ENCODE assay signal across 13 cellular contexts in the genomic region with DNA sequence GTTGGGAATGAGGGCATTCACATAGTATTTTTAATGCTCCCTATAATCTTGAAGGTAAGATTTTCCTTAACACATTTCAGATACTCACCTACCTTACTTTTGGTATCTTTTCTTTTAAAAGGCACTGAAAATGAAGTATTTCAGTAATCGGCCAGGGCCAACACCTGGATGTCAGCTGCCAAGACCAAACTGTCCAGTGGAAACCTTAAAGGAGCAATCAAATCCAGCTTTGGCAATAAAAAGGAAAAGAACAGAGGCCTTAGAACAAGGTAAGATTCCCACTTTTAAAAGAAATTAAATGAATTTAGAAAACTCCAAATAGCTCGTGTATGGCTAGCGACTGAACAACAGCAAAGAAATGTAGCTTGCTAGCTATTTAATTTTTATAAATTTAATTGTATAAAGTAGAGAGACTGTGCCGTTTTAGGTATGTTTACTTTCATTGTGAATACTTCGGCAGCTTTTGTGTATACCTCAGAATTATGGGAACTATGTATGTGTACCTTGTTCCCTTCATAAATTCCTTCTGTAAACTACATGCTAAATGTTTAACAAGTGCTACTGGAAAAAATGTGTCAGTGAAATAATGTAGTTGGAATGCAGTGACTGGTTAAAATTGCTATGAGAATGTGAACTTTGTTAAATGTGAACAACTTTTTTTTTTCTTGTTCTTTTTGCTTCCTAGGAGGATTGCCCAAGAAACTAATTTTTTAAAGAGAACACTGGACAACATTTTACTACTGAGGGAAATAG. TPM values are rescaled to one million over a fixed set of nuclear protein-coding genes. Genes with fewer than 3 reads are reported as not detected.
A peak's percentile ranks its signal among the peaks of the same experiment; 100 is the strongest.
DNase-seq lines count a peak whose midpoint lies in the region; TF ChIP-seq lines count a peak whose summit lies in the region.
"Had no signal": no experiment of that assay in that cellular context is flagged by ENCODE, and none has a peak within 500 bp of the region (broad histone marks: within the 10 kb centered on the region; RNA-seq: fewer than 3 reads in every experiment).

No MANE protein-coding gene starts in this region.

- no peak overlapping the region for H3K4me3 ChIP-seq in sigmoid colon
- H3K4me3 ChIP-seq in spleen, result no peak overlapping the region
- H3K4me3 ChIP-seq: left ventricle myocardium inferior, tibial nerve had no signal

- peak overlapping the region in 3 of 4 donors; percentile 25 to 66 (median 30) for H3K27ac ChIP-seq in sigmoid colon
- H3K27ac ChIP-seq in spleen, result no peak overlapping the region
- H3K27ac ChIP-seq: left ventricle myocardium inferior, tibial nerve had no signal

- peaks cover 0 to 67% (median 3%) of the 10 kb centered on the region in 4 donors for H3K36me3 ChIP-seq in sigmoid colon
- H3K36me3 ChIP-seq in spleen, result peaks cover 0 to 100% (median 61%) of the 10 kb centered on the region in 6 donors

- H3K4me1 ChIP-seq in sigmoid colon (peaks cover 0 to 15% (median 2%) of the 10 kb centered on the region in 4 donors), spleen (peaks cover 0 to 6% (median 0%) of the 10 kb centered on the region in 6 donors)
- H3K4me1 ChIP-seq: tibial nerve had no signal

- TF ChIP-seq CTCF in sigmoid colon (IDR thresholded peaks at IDR 0.05) (no peak), spleen (IDR thresholded peaks at IDR 0.05 in 8 of 11, conservative IDR thresholded peaks at IDR 0.05 in 3 of 11) (no peak)

- no peak for TF ChIP-seq POLR2A in sigmoid colon (IDR thresholded peaks at IDR 0.05)
- TF ChIP-seq POLR2A in spleen (IDR thresholded peaks at IDR 0.05), result no peak

- DNase-seq in GM04503 (ENCODE audit: low read depth) (peak; percentile 48), SW 1271 (lab: John Stamatoyannopoulos, UW) (peak; percentile 44 to 57), fibroblast of peridontal ligament (ENCODE audit: extremely low read depth) (peak; percentile 31), sigmoid colon (no peak), spleen (no peak), SIG-M5 (lab: John Stamatoyannopoulos, UW) (no peak)
- DNase-seq in activated CD8-positive, alpha-beta memory T cell treated with anti-CD3 and anti-CD28 coated beads for 24 hours, result no peak
- DNase-seq: activated CD4-positive, alpha-beta T cell treated with anti-CD3 and anti-CD28 coated beads, Interleukin-2, amount 50 U/mL, for 4 hours; CD8-positive, alpha-beta memory T cell; GF-D8; left ventricle myocardium inferior; NCI-H2029 treated with DMSO at 0.1 percent for 48 hours had no signal

- TF ChIP-seq EP300 in sigmoid colon (IDR thresholded peaks at IDR 0.05), result no peak

- WGBS in sigmoid colon, 2 donors, result 23 to 51% methylated on average over 5 of the region's 5 CpGs
- 77 to 90% (median 84%) methylated on average over 5 of the region's 5 CpGs for WGBS in spleen, 5 donors

- intact Hi-C loops in sigmoid colon (cut with DNase I), result no loop called here
- intact Hi-C loops in spleen (cut with DNase I; ENCODE audit: low total_unique reads), result no loop called here

- H3K9me3 ChIP-seq in sigmoid colon, result no peaks in the 10 kb centered on the region
- no peaks in the 10 kb centered on the region for H3K9me3 ChIP-seq in spleen
- H3K9me3 ChIP-seq: left ventricle myocardium inferior, tibial nerve had no signal

- H3K27me3 ChIP-seq in sigmoid colon (no peaks in the 10 kb centered on the region), spleen (replicated peaks in 1 of 7) (no peaks in the 10 kb centered on the region)
- H3K27me3 ChIP-seq: tibial nerve had no signal

RNA-seq across cellular contexts. Expression of gene CDK7, which starts 41.9 kb away (rescaled TPM):
- 10 to 100 TPM in 3 of 4 donors, 1 to 10 TPM in 1; 7.2 to 18.5 (median 13.8) TPM for total RNA-seq in sigmoid colon
- 10 to 100 TPM; 23.4 to 35.1 (median 25.8) TPM for polyA plus RNA-seq in sigmoid colon
- 10 to 100 TPM; 12.9 to 21.9 (median 17.2) TPM for total RNA-seq in spleen
- 10 to 100 TPM; 17.4 to 19.0 (median 18.7) TPM for polyA plus RNA-seq in spleen

RNA-seq across cellular contexts. Expression of gene CCDC125, which starts 56.0 kb away (rescaled TPM):
- total RNA-seq in sigmoid colon (1 to 10 TPM; 2.9 to 4.7 (median 3.4) TPM), spleen (10 to 100 TPM in 5 of 7 donors, 1 to 10 TPM in 2; 9.5 to 18.6 (median 11.0) TPM)
- polyA plus RNA-seq in sigmoid colon (10 to 100 TPM in 1 of 3 donors, 1 to 10 TPM in 2; 7.7 to 11.6 (median 7.8) TPM), spleen (1 to 10 TPM; 2.2 to 3.9 (median 2.5) TPM)

Comparison
In these comparisons a context has a peak if more than half of its experiments do, and no peak if none do; other contexts are left out.
1. DNase-seq: peak in GM04503 (single experiment), SW 1271 (2 of 2) and fibroblast of peridontal ligament (single experiment); none in sigmoid colon (single experiment), activated CD8-positive, alpha-beta memory T cell treated with anti-CD3 and anti-CD28 coated beads for 24 hours (single experiment), spleen (single experiment) and SIG-M5 (single experiment).
2. H3K27ac ChIP-seq: peak in sigmoid colon (3 of 4); none in spleen (0 of 8).